In the genomic region with DNA sequence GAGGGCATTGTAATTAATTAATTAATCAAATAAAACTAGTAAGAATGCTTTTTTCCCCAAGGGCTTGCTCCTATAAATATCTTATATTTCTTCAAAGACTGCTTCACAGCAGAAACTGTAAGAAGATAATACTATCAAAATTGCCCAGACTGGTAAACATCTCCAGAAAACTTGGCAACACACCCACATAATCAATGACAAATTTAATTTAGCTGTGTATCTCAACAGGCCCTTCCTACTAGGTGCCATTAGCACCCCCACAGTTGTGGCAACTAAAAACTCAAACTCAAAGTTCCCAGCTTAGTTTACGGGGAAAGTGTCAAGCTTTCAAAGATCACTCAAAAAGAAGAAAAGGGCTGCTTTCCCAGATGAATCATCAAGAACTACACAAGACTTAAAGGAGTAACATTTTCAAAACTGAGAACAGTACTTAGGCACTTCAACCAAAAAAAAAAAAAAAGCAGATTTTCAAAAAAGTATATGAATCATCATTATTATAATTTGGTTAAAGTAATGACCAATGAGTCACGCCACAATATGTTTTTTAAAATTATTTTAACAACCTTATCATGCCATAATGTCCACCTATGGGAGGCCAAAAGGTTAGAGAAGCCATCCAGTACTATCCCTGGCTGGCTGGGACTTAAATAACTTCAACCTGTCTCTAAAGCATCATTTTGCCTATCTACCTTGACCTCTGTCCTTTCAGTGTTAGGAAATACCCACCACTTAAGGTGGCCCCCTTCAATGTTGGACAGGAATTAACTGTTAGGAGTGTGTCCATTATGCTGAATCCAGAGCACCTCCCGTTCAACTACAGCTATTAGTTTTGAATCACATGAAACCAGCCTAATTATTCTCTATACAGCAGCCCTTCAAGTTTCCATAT, we compare ENCODE assay signal across 13 cellular contexts.
A peak's percentile ranks its signal among the peaks of the same experiment; 100 is the strongest.
DNase-seq lines count a peak whose midpoint lies in the region; ATAC-seq, FAIRE-seq and TF ChIP-seq lines count a peak whose summit lies in the region.
"Had no signal": no experiment of that assay in that cellular context is flagged by ENCODE, and none has a peak within 500 bp of the region (broad histone marks: within the 10 kb centered on the region; RNA-seq: fewer than 3 reads in every experiment).

No MANE protein-coding gene starts in this region.

- CTCF ChIA-PET in activated CD8-positive, alpha-beta T cell treated with anti-CD3 and anti-CD28 coated beads for 36 hours (lab: Charles Lee), result interaction anchor here (0.7 to 1.5 kb wide), 4 partner anchors 8 to 68 kb away, joined by 3 to 6 read pairs (median 3); no protein-coding TSS in a partner anchor
- CTCF ChIA-PET in activated CD8-positive, alpha-beta T cell treated with anti-CD3 and anti-CD28 coated beads, Interleukin-2, amount 10 ng/mL, durations not matched to agents 7 days and 5 days (lab: Charles Lee), result interaction anchor here (1.4 to 3.4 kb wide), 4 partner anchors 11 to 332 kb away, joined by 4 to 18 read pairs (median 9); a partner anchor contains a TSS
- CTCF ChIA-PET in PC-3 (lab: Charles Lee), result interaction anchor here (0.6 kb wide), 1 partner anchor 195 kb away, joined by 3 read pairs; no protein-coding TSS in a partner anchor

- H3K4me1 Mint-ChIP-seq in activated CD8-positive, alpha-beta T cell treated with anti-CD3 and anti-CD28 coated beads for 36 hours (ENCODE audit: low read depth), result peaks cover 35% of the 10 kb centered on the region
- peaks cover 30% of the 10 kb centered on the region for H3K4me1 Mint-ChIP-seq in activated CD8-positive, alpha-beta T cell treated with anti-CD3 and anti-CD28 coated beads, Interleukin-2, amount 10 ng/mL, durations not matched to agents 7 days and 5 days (ENCODE audit: low read depth)
- H3K4me1 Mint-ChIP-seq in stimulated activated naive B cell treated with anti-CD40 and anti-IgM and Interleukin-4, amounts not matched to agents 10 μg/mL and 1 μg/mL and 100 μg/mL, for 72 hours, result peaks cover 25 to 40% of the 10 kb centered on the region in 2 donors

- intact Hi-C loops in activated CD8-positive, alpha-beta T cell treated with anti-CD3 and anti-CD28 coated beads for 36 hours (cut with micrococcal nuclease), result no loop called here
- intact Hi-C loops in PC-3 (cut with micrococcal nuclease), result no loop called here

- H3K9me3 ChIP-seq in PC-3 (ENCODE audit: low read length) (no peaks in the 10 kb centered on the region), endocrine pancreas (ENCODE audit: control insufficient read depth, low read length) (no peaks in the 10 kb centered on the region)
- H3K9me3 ChIP-seq: upper lobe of right lung had no signal

- H3K9me3 Mint-ChIP-seq in activated CD8-positive, alpha-beta T cell treated with anti-CD3 and anti-CD28 coated beads for 36 hours, result peaks cover 4% of the 10 kb centered on the region
- peaks cover 14% of the 10 kb centered on the region for H3K9me3 Mint-ChIP-seq in activated CD8-positive, alpha-beta T cell treated with anti-CD3 and anti-CD28 coated beads, Interleukin-2, amount 10 ng/mL, durations not matched to agents 7 days and 5 days (ENCODE audit: insufficient read depth)
- H3K9me3 Mint-ChIP-seq in stimulated activated naive B cell treated with anti-CD40 and anti-IgM and Interleukin-4, amounts not matched to agents 10 μg/mL and 1 μg/mL and 100 μg/mL, for 72 hours, result peaks cover 4 to 11% of the 10 kb centered on the region in 2 donors

- peak overlapping the region; percentile 37 for H3K4me2 ChIP-seq in PC-3 (ENCODE audit: low read length)

- DNase-seq in activated CD8-positive, alpha-beta T cell treated with anti-CD3 and anti-CD28 coated beads for 36 hours, result peak; percentile 29
- no peak for DNase-seq in activated CD8-positive, alpha-beta T cell treated with anti-CD3 and anti-CD28 coated beads, Interleukin-2, amount 10 ng/mL, durations not matched to agents 7 days and 5 days
- peak; percentile 18 for DNase-seq in PC-3
- no peak for DNase-seq in stimulated activated naive B cell treated with anti-CD40 and anti-IgM and Interleukin-4, amounts not matched to agents 10 μg/mL and 1 μg/mL and 100 μg/mL, for 72 hours
- no peak for DNase-seq in dedifferentiated amniotic fluid mesenchymal stem cell (ENCODE audit: extremely low spot score)
- no peak for DNase-seq in frontal cortex (ENCODE audit: low spot score in 2 of 2)
- DNase-seq: activated CD8-positive, alpha-beta memory T cell treated with anti-CD3 and anti-CD28 coated beads, Interleukin-2, amount 50 U/mL, for 4 hours; cerebellar nuclear complex; DMS79 treated with DMSO at 0.1 percent for 48 hours; kidney glomerular epithelial cell; upper lobe of right lung had no signal

- peaks cover 10% of the 10 kb centered on the region for H3K36me3 Mint-ChIP-seq in activated CD8-positive, alpha-beta T cell treated with anti-CD3 and anti-CD28 coated beads for 36 hours (ENCODE audit: low read depth)
- H3K36me3 Mint-ChIP-seq in activated CD8-positive, alpha-beta T cell treated with anti-CD3 and anti-CD28 coated beads, Interleukin-2, amount 10 ng/mL, durations not matched to agents 7 days and 5 days (ENCODE audit: low read depth), result peaks cover 10% of the 10 kb centered on the region
- peaks cover 12 to 14% of the 10 kb centered on the region in 2 donors for H3K36me3 Mint-ChIP-seq in stimulated activated naive B cell treated with anti-CD40 and anti-IgM and Interleukin-4, amounts not matched to agents 10 μg/mL and 1 μg/mL and 100 μg/mL, for 72 hours

- H3K9ac ChIP-seq in PC-3 (ENCODE audit: low read length) (no peak overlapping the region), endocrine pancreas (ENCODE audit: control insufficient read depth, insufficient read depth, low read length) (no peak overlapping the region)

- H3K4me3 ChIP-seq in PC-3 (ENCODE audit: low read length) (no peak overlapping the region), endocrine pancreas (ENCODE audit: control insufficient read depth, insufficient read depth, low read length) (peak overlapping the region; percentile 82)

- H3K79me2 ChIP-seq in PC-3 (ENCODE audit: low read length), result peaks cover 15% of the 10 kb centered on the region

- ATAC-seq in activated CD8-positive, alpha-beta T cell treated with anti-CD3 and anti-CD28 coated beads for 36 hours, result peak; percentile 55
- ATAC-seq in activated CD8-positive, alpha-beta T cell treated with anti-CD3 and anti-CD28 coated beads, Interleukin-2, amount 10 ng/mL, durations not matched to agents 7 days and 5 days, result no peak
- ATAC-seq in PC-3, result peak; percentile 23
- ATAC-seq in stimulated activated naive B cell treated with anti-CD40 and anti-IgM and Interleukin-4, amounts not matched to agents 10 μg/mL and 1 μg/mL and 100 μg/mL, for 72 hours (replicated peaks), result peak in 1 of 2 donors; percentile 14
- ATAC-seq in HG02623 (IDR thresholded peaks at IDR 0.05; ENCODE audit: unreplicated experiment), result no peak

- no peaks in the 10 kb centered on the region for H3F3A ChIP-seq in PC-3 (ENCODE audit: low read length, unreplicated experiment)

- no peaks in the 10 kb centered on the region for H3K9me2 ChIP-seq in PC-3 (replicated peaks; ENCODE audit: low read length)

- no peak for FAIRE-seq in frontal cortex (lab: Jason Lieb, UNC)

- peak overlapping the region; percentile 21 for H3K27ac Mint-ChIP-seq in activated CD8-positive, alpha-beta T cell treated with anti-CD3 and anti-CD28 coated beads for 36 hours
- no peak overlapping the region for H3K27ac Mint-ChIP-seq in activated CD8-positive, alpha-beta T cell treated with anti-CD3 and anti-CD28 coated beads, Interleukin-2, amount 10 ng/mL, durations not matched to agents 7 days and 5 days
- H3K27ac Mint-ChIP-seq in stimulated activated naive B cell treated with anti-CD40 and anti-IgM and Interleukin-4, amounts not matched to agents 10 μg/mL and 1 μg/mL and 100 μg/mL, for 72 hours, result peak overlapping the region; percentile 80

- no peak for TF ChIP-seq CTCF in activated CD8-positive, alpha-beta T cell treated with anti-CD3 and anti-CD28 coated beads for 36 hours (IDR thresholded peaks at IDR 0.05)
- no peak for TF ChIP-seq CTCF in PC-3 (conservative IDR thresholded peaks at IDR 0.05; ENCODE audit: low read depth, low read length)

- BruUV-seq in PC-3 (replicated peaks; lab: Mats Ljungman, UMichigan), result TSS peak; percentile 31

- no peak overlapping the region for H2AFZ ChIP-seq in PC-3 (ENCODE audit: low read length)

- peaks cover 37% of the 10 kb centered on the region for H3K4me1 ChIP-seq in PC-3 (ENCODE audit: insufficient read depth, low read length)
- H3K4me1 ChIP-seq in endocrine pancreas (ENCODE audit: control insufficient read depth, insufficient read depth, low read length), result peaks cover 10% of the 10 kb centered on the region

- no peaks in the 10 kb centered on the region for H3K27me3 Mint-ChIP-seq in activated CD8-positive, alpha-beta T cell treated with anti-CD3 and anti-CD28 coated beads for 36 hours
- H3K27me3 Mint-ChIP-seq in activated CD8-positive, alpha-beta T cell treated with anti-CD3 and anti-CD28 coated beads, Interleukin-2, amount 10 ng/mL, durations not matched to agents 7 days and 5 days (ENCODE audit: low read depth), result peaks cover 2% of the 10 kb centered on the region
- H3K27me3 Mint-ChIP-seq in stimulated activated naive B cell treated with anti-CD40 and anti-IgM and Interleukin-4, amounts not matched to agents 10 μg/mL and 1 μg/mL and 100 μg/mL, for 72 hours, result no peaks in the 10 kb centered on the region

- no peak overlapping the region for H3K4me3 Mint-ChIP-seq in activated CD8-positive, alpha-beta T cell treated with anti-CD3 and anti-CD28 coated beads for 36 hours
- H3K4me3 Mint-ChIP-seq in activated CD8-positive, alpha-beta T cell treated with anti-CD3 and anti-CD28 coated beads, Interleukin-2, amount 10 ng/mL, durations not matched to agents 7 days and 5 days, result no peak overlapping the region
- H3K4me3 Mint-ChIP-seq in stimulated activated naive B cell treated with anti-CD40 and anti-IgM and Interleukin-4, amounts not matched to agents 10 μg/mL and 1 μg/mL and 100 μg/mL, for 72 hours, result peak overlapping the region in 1 of 2 donors; percentile 10

- no peaks in the 10 kb centered on the region for H3K36me3 ChIP-seq in PC-3 (ENCODE audit: low read depth, low read length)
- H3K36me3 ChIP-seq in endocrine pancreas (ENCODE audit: control insufficient read depth, insufficient read depth, low read length), result no peaks in the 10 kb centered on the region
- H3K36me3 ChIP-seq: upper lobe of right lung had no signal

- peak overlapping the region; percentile 42 for H3K27ac ChIP-seq in PC-3 (ENCODE audit: low read length)

- no peaks in the 10 kb centered on the region for H4K20me1 ChIP-seq in PC-3 (ENCODE audit: low read length)

- H3K27me3 ChIP-seq in PC-3 (ENCODE audit: low read length) (no peaks in the 10 kb centered on the region), endocrine pancreas (ENCODE audit: control insufficient read depth, insufficient read depth, low read length) (no peaks in the 10 kb centered on the region)
- H3K27me3 ChIP-seq: upper lobe of right lung had no signal

- POLR2A ChIA-PET in activated CD8-positive, alpha-beta T cell treated with anti-CD3 and anti-CD28 coated beads for 36 hours (lab: Charles Lee), result interaction anchor here (2.0 to 2.3 kb wide), 2 partner anchors 13 to 19 kb away, joined by 6 read pairs; no protein-coding TSS in a partner anchor
- POLR2A ChIA-PET in activated CD8-positive, alpha-beta T cell treated with anti-CD3 and anti-CD28 coated beads, Interleukin-2, amount 10 ng/mL, durations not matched to agents 7 days and 5 days (lab: Charles Lee), result interaction anchor here (1.7 to 2.1 kb wide), 2 partner anchors 12 to 90 kb away, joined by 5 to 11 read pairs; a partner anchor contains a TSS
- POLR2A ChIA-PET in PC-3 (lab: Charles Lee; ENCODE audit: unreplicated experiment), result no interaction called here

Comparison
In these comparisons a context has a peak if more than half of its experiments do, and no peak if none do; other contexts are left out.
1. ATAC-seq: peak in activated CD8-positive, alpha-beta T cell treated with anti-CD3 and anti-CD28 coated beads for 36 hours (single experiment) and PC-3 (single experiment); none in activated CD8-positive, alpha-beta T cell treated with anti-CD3 and anti-CD28 coated beads, Interleukin-2, amount 10 ng/mL, durations not matched to agents 7 days and 5 days (single experiment) and HG02623 (single experiment).
2. DNase-seq: peak in activated CD8-positive, alpha-beta T cell treated with anti-CD3 and anti-CD28 coated beads for 36 hours (single experiment) and PC-3 (single experiment); none in activated CD8-positive, alpha-beta T cell treated with anti-CD3 and anti-CD28 coated beads, Interleukin-2, amount 10 ng/mL, durations not matched to agents 7 days and 5 days (single experiment), stimulated activated naive B cell treated with anti-CD40 and anti-IgM and Interleukin-4, amounts not matched to agents 10 μg/mL and 1 μg/mL and 100 μg/mL, for 72 hours (single experiment), dedifferentiated amniotic fluid mesenchymal stem cell (single experiment) and frontal cortex (0 of 2).